In the genomic region with DNA sequence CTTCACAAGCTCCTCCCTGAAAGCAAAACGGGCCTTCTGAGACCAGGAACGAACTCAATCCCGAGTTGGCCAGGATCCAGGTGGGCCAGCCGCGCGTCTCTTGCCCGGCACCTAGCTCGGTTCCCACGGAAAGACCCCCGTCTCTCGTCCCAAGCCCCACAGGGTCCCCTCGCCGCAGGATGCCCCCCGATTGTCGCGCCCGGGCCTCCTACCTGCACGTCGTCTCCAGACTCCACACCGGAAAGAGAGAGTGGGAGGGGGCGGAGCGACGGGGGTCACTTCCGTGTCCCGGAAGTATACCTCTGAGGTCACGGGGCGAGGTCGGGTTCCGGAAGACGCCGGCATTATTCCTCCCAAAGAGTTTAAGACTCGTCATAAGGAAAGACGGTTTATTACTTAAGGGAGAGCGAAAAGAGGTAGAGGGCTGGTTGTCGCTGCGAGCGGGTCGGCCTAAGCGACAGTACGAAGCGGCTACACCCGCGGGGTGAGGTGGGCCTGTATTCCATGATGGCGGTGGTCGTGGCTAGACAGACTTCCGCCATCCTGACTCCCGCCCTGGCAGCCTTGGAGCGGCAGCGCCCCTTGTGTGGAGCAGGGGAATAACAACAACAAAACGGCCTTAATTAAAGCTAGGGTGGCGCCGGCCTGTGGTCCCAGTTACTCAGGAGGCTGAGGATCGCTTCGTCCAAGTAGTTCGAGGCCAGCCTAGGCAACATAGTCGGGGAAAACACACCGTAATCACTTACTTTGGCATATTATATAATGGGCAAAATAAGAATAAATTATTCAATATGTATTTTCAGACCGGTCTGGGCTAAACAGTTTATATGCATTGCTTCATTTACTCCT, we compare ENCODE assay signal across 8 cellular contexts.
A peak's percentile ranks its signal among the peaks of the same experiment; 100 is the strongest.
DNase-seq lines count a peak whose midpoint lies in the region; ATAC-seq and TF ChIP-seq lines count a peak whose summit lies in the region.

Gene RPS14, minus strand, starts transcription at position 249 of the 849 bp plus-strand sequence. CDS start 2,006 bp downstream, outside the sequence.

- peak within 1 kb of the TSS; percentile 86 for H3K27ac ChIP-seq in OCI-LY3 (ENCODE audit: low read length)
- H3K27ac ChIP-seq in epithelial cell of prostate: peak within 1 kb of the TSS; percentile 92
- peak within 1 kb of the TSS; percentile 98 to 99 for H3K27ac ChIP-seq in mucosa of rectum (ENCODE audit: low read depth in 2 of 2, low read length in 2 of 2)

- DNase-seq in DMS114 treated with DMSO at 0.1 percent for 48 hours (lab: John Stamatoyannopoulos, UW; ENCODE audit: unreplicated experiment): peak; percentile 94
- peak; percentile 80 for DNase-seq in HuH-7.5 (ENCODE audit: low spot score)
- DNase-seq in activated T-cell treated with anti-CD3 and anti-CD28 coated beads for 1 hour (ENCODE audit: low read depth): peak; percentile 92
- peak; percentile 71 for DNase-seq in epithelial cell of prostate (ENCODE audit: low read depth, low spot score)
- DNase-seq in stimulated activated CD8-positive, alpha-beta memory T cell treated with anti-CD3 and anti-CD28 coated beads, Interleukin-4, amount 100 ng/mL, for 48 hours: peak; percentile 96

- H3K9me3 ChIP-seq in OCI-LY3 (ENCODE audit: insufficient read depth, low read length): no peaks in the 10 kb centered on the region
- H3K9me3 ChIP-seq in mucosa of rectum (ENCODE audit: control insufficient read depth in 2 of 2, low read length in 2 of 2): no peaks in the 10 kb centered on the region

- H3K36me3 ChIP-seq in OCI-LY3 (replicated peaks; ENCODE audit: low read depth, low read length) (peaks cover 45% of the 10 kb centered on the region), mucosa of rectum (ENCODE audit: control insufficient read depth in 2 of 2, insufficient read depth in 2 of 2, low read length in 2 of 2) (peaks cover 27 to 33% of the 10 kb centered on the region in 2 donors)

- H3K79me2 ChIP-seq in OCI-LY3 (ENCODE audit: low read length): peaks cover 34% of the 10 kb centered on the region

- peak; percentile 84 for ATAC-seq in GM21526 (IDR thresholded peaks at IDR 0.05; ENCODE audit: low FRiP score, unreplicated experiment)

- peaks cover 39% of the 10 kb centered on the region for H4K20me1 ChIP-seq in OCI-LY3 (ENCODE audit: insufficient read depth, low read length)

- TF ChIP-seq CTCF in OCI-LY3 (IDR thresholded peaks at IDR 0.05; ENCODE audit: low read depth, low read length): peak; percentile 57

- peak within 1 kb of the TSS; percentile 98 for H3K4me2 ChIP-seq in OCI-LY3 (ENCODE audit: low read length)

- H3K4me1 ChIP-seq in OCI-LY3 (ENCODE audit: low read length) (peaks cover 12% of the 10 kb centered on the region), mucosa of rectum (ENCODE audit: control insufficient read depth in 2 of 2, insufficient read depth in 2 of 2, low read length in 2 of 2) (peaks cover 16% of the 10 kb centered on the region in 2 donors)

- H3K27me3 ChIP-seq in OCI-LY3 (ENCODE audit: low read depth, low read length): no peaks in the 10 kb centered on the region
- no peaks in the 10 kb centered on the region for H3K27me3 ChIP-seq in mucosa of rectum (ENCODE audit: control insufficient read depth in 2 of 2, insufficient read depth in 2 of 2, low read length in 2 of 2)

- H3K4me3 ChIP-seq in OCI-LY3 (ENCODE audit: low read length) (peak within 1 kb of the TSS; percentile 94), mucosa of rectum (ENCODE audit: low read length in 2 of 2) (peak within 1 kb of the TSS; percentile 89 to 95)

- peak within 1 kb of the TSS; percentile 92 for H3K9ac ChIP-seq in OCI-LY3 (ENCODE audit: low read length)
- peak within 1 kb of the TSS; percentile 93 to 97 for H3K9ac ChIP-seq in mucosa of rectum (ENCODE audit: low read depth in 1 of 2, low read length in 2 of 2)

- peak within 1 kb of the TSS; percentile 91 for H2AFZ ChIP-seq in OCI-LY3 (ENCODE audit: low read depth, low read length)

Comparison
In these comparisons a context has a peak if more than half of its experiments do, and no peak if none do; other contexts are left out.
1. Peak in every context shown above with its lines: DNase-seq, ATAC-seq, H3K4me3 ChIP-seq and H3K27ac ChIP-seq.